Comparison of ENCODE assay signal across 8 cellular contexts in the genomic region with DNA sequence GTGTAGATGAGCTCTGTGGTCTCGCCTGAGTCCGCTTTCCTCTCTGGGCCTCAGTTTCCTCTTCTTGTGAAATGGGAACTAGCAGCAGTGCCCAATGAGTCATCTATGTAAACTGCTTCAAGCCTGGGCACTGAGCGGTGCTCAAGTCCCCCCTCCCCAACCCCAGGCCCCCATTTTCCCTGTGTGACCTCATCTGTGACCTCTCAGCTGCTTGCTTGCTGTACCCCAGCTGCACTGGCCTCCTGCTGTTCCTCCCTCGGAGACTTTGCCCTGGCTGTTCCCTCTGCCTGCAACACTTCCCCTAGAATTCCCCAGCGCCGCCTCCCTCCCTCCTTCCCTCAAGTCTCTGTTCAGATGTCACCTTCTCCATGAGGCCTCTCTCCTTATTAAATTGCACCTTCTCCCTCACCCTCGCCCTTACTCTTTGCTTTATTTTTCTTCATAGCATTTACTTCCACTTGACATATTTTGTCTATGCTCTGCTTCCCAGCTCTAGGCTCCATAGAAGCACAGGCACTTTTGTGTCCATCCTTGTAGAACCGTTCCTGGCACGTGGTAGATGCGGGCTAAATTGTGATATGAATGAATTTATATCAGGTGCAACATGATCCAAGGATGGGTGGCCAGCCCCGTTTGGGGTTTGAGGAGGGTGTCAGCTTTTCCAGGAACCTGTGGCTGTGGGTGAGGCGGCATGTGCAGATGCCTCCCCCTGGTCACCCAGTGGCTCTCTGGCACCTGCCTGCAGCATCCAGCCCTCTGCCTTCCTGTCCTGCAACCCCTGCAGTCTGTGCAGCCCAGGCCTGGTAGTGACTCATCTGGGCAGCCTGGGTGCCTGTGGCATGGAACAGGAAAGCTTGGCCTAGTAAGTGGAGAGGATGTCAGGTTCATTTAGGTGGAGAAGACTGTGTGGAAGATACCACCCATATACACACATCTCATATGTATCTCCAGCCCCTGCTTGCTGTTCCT. TPM values are rescaled to one million over a fixed set of nuclear protein-coding genes. Genes with fewer than 3 reads are reported as not detected.
DNase-seq lines count a peak whose midpoint lies in the region; TF ChIP-seq lines count a peak whose summit lies in the region.

No MANE protein-coding gene starts in this region.

- H3K27ac Mint-ChIP-seq in nephron: peak overlapping the region; percentile 71 to 90 (median 85)
- no peak overlapping the region for H3K27ac Mint-ChIP-seq in activated naive CD4-positive, alpha-beta T cell treated with anti-CD3 and anti-CD28 coated beads for 36 hours

- DNase-seq in NCI-H2029 treated with DMSO at 0.1 percent for 48 hours (lab: John Stamatoyannopoulos, UW) (peak; percentile 48), choroid plexus epithelial cell (ENCODE audit: low read depth) (peak; percentile 40), NCI-H446 (lab: John Stamatoyannopoulos, UW) (no peak), LoVo (ENCODE audit: low spot score) (no peak), NK-92 (lab: John Stamatoyannopoulos, UW; ENCODE audit: unreplicated experiment) (no peak)
- no peak for DNase-seq in activated naive CD4-positive, alpha-beta T cell treated with anti-CD3 and anti-CD28 coated beads for 36 hours

- CTCF ChIA-PET in activated naive CD4-positive, alpha-beta T cell treated with anti-CD3 and anti-CD28 coated beads for 36 hours (lab: Charles Lee): interaction anchor here (0.7 kb wide), 1 partner anchor 34 kb away, joined by 3 read pairs; no protein-coding TSS in a partner anchor

- no peaks in the 10 kb centered on the region for H3K9me3 ChIP-seq in DOHH2 (ENCODE audit: control insufficient read depth, insufficient read depth, low read length)

- peak overlapping the region; percentile 80 for H3K4me2 ChIP-seq in DOHH2 (ENCODE audit: low read length)

- peaks cover 81% of the 10 kb centered on the region for H3K4me1 ChIP-seq in DOHH2 (ENCODE audit: control insufficient read depth, low read length)

- H3K4me3 Mint-ChIP-seq in nephron: peak overlapping the region; percentile 28 to 60 (median 57)
- H3K4me3 Mint-ChIP-seq in activated naive CD4-positive, alpha-beta T cell treated with anti-CD3 and anti-CD28 coated beads for 36 hours: no peak overlapping the region

- H3K27me3 Mint-ChIP-seq in nephron (ENCODE audit: low read depth): no peaks in the 10 kb centered on the region
- no peaks in the 10 kb centered on the region for H3K27me3 Mint-ChIP-seq in activated naive CD4-positive, alpha-beta T cell treated with anti-CD3 and anti-CD28 coated beads for 36 hours (ENCODE audit: low read depth)

- H3K79me2 ChIP-seq in DOHH2 (ENCODE audit: control insufficient read depth, low read length): peaks cover 89% of the 10 kb centered on the region

- TF ChIP-seq CTCF in DOHH2 (IDR thresholded peaks at IDR 0.05; ENCODE audit: low read depth, low read length, poor library complexity, severe bottlenecking) (no peak), choroid plexus epithelial cell (conservative IDR thresholded peaks at IDR 0.05; ENCODE audit: low read depth, low read length) (no peak), nephron (IDR thresholded peaks at IDR 0.05; ENCODE audit: unreplicated experiment in 3 of 3) (no peak)

- H4K20me1 ChIP-seq in DOHH2 (ENCODE audit: control insufficient read depth, insufficient read depth, low read depth, low read length): no peaks in the 10 kb centered on the region

- intact Hi-C loops in activated naive CD4-positive, alpha-beta T cell treated with anti-CD3 and anti-CD28 coated beads for 36 hours (cut with micrococcal nuclease): no loop called here

- no peaks in the 10 kb centered on the region for H3K9me2 ChIP-seq in DOHH2 (replicated peaks; ENCODE audit: control insufficient read depth, low read length)

- H3K4me3 ChIP-seq in DOHH2 (ENCODE audit: low read length): peak overlapping the region; percentile 71
- H3K4me3 ChIP-seq in choroid plexus epithelial cell (ENCODE audit: low read depth, low read length): no peak overlapping the region

- H3F3A ChIP-seq in DOHH2 (ENCODE audit: control insufficient read depth, insufficient read depth): peaks cover 19% of the 10 kb centered on the region

- H3K36me3 Mint-ChIP-seq in nephron (ENCODE audit: low read depth): peaks cover 5% of the 10 kb centered on the region
- peaks cover 31% of the 10 kb centered on the region for H3K36me3 Mint-ChIP-seq in activated naive CD4-positive, alpha-beta T cell treated with anti-CD3 and anti-CD28 coated beads for 36 hours (ENCODE audit: low read depth)

- H3K36me3 ChIP-seq in DOHH2 (ENCODE audit: control insufficient read depth, low read length): peaks cover 48% of the 10 kb centered on the region

- no peaks in the 10 kb centered on the region for H3K27me3 ChIP-seq in DOHH2 (ENCODE audit: control insufficient read depth, low read length)

- peaks cover 32% of the 10 kb centered on the region for H3K4me1 Mint-ChIP-seq in nephron
- peaks cover 12% of the 10 kb centered on the region for H3K4me1 Mint-ChIP-seq in activated naive CD4-positive, alpha-beta T cell treated with anti-CD3 and anti-CD28 coated beads for 36 hours (ENCODE audit: low read depth)

- H3K27ac ChIP-seq in DOHH2 (ENCODE audit: low read depth, low read length): peak overlapping the region; percentile 68

- H3K9me3 Mint-ChIP-seq in nephron: no peaks in the 10 kb centered on the region
- peaks cover 18% of the 10 kb centered on the region for H3K9me3 Mint-ChIP-seq in activated naive CD4-positive, alpha-beta T cell treated with anti-CD3 and anti-CD28 coated beads for 36 hours

RNA-seq across cellular contexts. Expression of a gene that starts 26.3 kb away (rescaled TPM):
- 10 to 100 TPM in 1 of 2 experiments, 1 to 10 TPM in 1; 8.1 to 10.4 TPM for total RNA-seq in activated naive CD4-positive, alpha-beta T cell treated with anti-CD3 and anti-CD28 coated beads for 36 hours

RNA-seq across cellular contexts. Expression of a gene that starts 26.9 kb away (rescaled TPM):
- not detected for total RNA-seq in activated naive CD4-positive, alpha-beta T cell treated with anti-CD3 and anti-CD28 coated beads for 36 hours

Comparison
In these comparisons a context has a peak if more than half of its experiments do, and no peak if none do; other contexts are left out.
1. DNase-seq: peak in NCI-H2029 treated with DMSO at 0.1 percent for 48 hours (single experiment) and choroid plexus epithelial cell (single experiment); none in activated naive CD4-positive, alpha-beta T cell treated with anti-CD3 and anti-CD28 coated beads for 36 hours (single experiment), NCI-H446 (0 of 2), LoVo (single experiment) and NK-92 (single experiment).